Comparison of ENCODE assay signal across 1 cellular context in genomic region chr16:67658849-67659674, GRCh38.
TF ChIP-seq lines count a peak whose summit lies in the region.

No MANE protein-coding gene starts in this region.

TF ChIP-seq in SK-N-SH, 30 proteins besides CTCF, POLR2A, EP300 and RAD21 (continued from another document):
- no peak for TF ChIP-seq GABPA (IDR thresholded peaks at IDR 0.05; ENCODE audit: low read depth)
- TF ChIP-seq FOXM1 (IDR thresholded peaks at IDR 0.05; ENCODE audit: low read depth): no peak
- TF ChIP-seq SMC3 (IDR thresholded peaks at IDR 0.05; ENCODE audit: low read depth, low read length): no peak
- TF ChIP-seq TAF1 (IDR thresholded peaks at IDR 0.05; ENCODE audit: borderline replicate concordance, low read depth, low read length): no peak
